ENCODE assay signal across 1 cellular context in genomic region chr6:26537160-26537845, GRCh38.
A peak's percentile ranks its signal among the peaks of the same experiment; 100 is the strongest.
TF ChIP-seq lines count a peak whose summit lies in the region.

No MANE protein-coding gene starts in this region.

TF ChIP-seq in K562, 482 proteins besides CTCF, POLR2A, EP300 and RAD21 (continued from another document and continues in another):
- TF ChIP-seq HSF4 (CRISPR knock-in tag; IDR thresholded peaks at IDR 0.05; ENCODE audit: borderline replicate concordance): no peak
- TF ChIP-seq NR0B1 (IDR thresholded peaks at IDR 0.05; ENCODE audit: partially characterized antibody): no peak
- TF ChIP-seq TOE1 (IDR thresholded peaks at IDR 0.05; ENCODE audit: borderline replicate concordance): peak; percentile 78; the same call in 1 of the 2 replicates
- no peak for TF ChIP-seq TOE1 (CRISPR knock-in tag; IDR thresholded peaks at IDR 0.05; ENCODE audit: borderline replicate concordance, low read depth)
- TF ChIP-seq TEAD4 (IDR thresholded peaks at IDR 0.05; ENCODE audit: low read length): peak; percentile 88
- TF ChIP-seq TEAD4 (CRISPR knock-in tag; IDR thresholded peaks at IDR 0.05; ENCODE audit: borderline replicate concordance): no peak
- peak; percentile 63 for TF ChIP-seq MYNN (IDR thresholded peaks at IDR 0.05)
- no peak for TF ChIP-seq MYNN (CRISPR knock-in tag; IDR thresholded peaks at IDR 0.05)
- peak; percentile 52; the same call in 1 of the 2 replicates for TF ChIP-seq ZBTB43 (CRISPR knock-in tag; IDR thresholded peaks at IDR 0.05)
- no peak for TF ChIP-seq ZNF699 (CRISPR knock-in tag; IDR thresholded peaks at IDR 0.05; ENCODE audit: insufficient replicate concordance)
- no peak for TF ChIP-seq PCBP2 (IDR thresholded peaks at IDR 0.05; ENCODE audit: low read depth, low read length, poor library complexity, severe bottlenecking)
- no peak for TF ChIP-seq HEY1 (CRISPR knock-in tag; IDR thresholded peaks at IDR 0.05; ENCODE audit: borderline replicate concordance)
- TF ChIP-seq SRF (CRISPR knock-in tag; IDR thresholded peaks at IDR 0.05): peak in 1 of 2 experiments; percentile 70; a peak in 2 of 4 replicates
- peak; percentile 9 for TF ChIP-seq CCNT2 (IDR thresholded peaks at IDR 0.05; ENCODE audit: borderline replicate concordance, extremely low read depth, insufficient read length, low read depth, low read length)
- no peak for TF ChIP-seq ZNF408 (CRISPR knock-in tag; IDR thresholded peaks at IDR 0.05; ENCODE audit: low read depth)
- peak; percentile 4; the same call in 1 of the 2 replicates for TF ChIP-seq ARID2 (IDR thresholded peaks at IDR 0.05)
- TF ChIP-seq RBFOX2 (IDR thresholded peaks at IDR 0.05; ENCODE audit: low read depth, low read length): peak; percentile 67
- no peak for TF ChIP-seq MED1 (CRISPR knock-in tag; IDR thresholded peaks at IDR 0.05; ENCODE audit: borderline replicate concordance)
- TF ChIP-seq ZEB2 (IDR thresholded peaks at IDR 0.05): peak; percentile 89
- peak; percentile 89 for TF ChIP-seq MAX (CRISPR knock-in tag; IDR thresholded peaks at IDR 0.05)
- TF ChIP-seq, protein P1, sequence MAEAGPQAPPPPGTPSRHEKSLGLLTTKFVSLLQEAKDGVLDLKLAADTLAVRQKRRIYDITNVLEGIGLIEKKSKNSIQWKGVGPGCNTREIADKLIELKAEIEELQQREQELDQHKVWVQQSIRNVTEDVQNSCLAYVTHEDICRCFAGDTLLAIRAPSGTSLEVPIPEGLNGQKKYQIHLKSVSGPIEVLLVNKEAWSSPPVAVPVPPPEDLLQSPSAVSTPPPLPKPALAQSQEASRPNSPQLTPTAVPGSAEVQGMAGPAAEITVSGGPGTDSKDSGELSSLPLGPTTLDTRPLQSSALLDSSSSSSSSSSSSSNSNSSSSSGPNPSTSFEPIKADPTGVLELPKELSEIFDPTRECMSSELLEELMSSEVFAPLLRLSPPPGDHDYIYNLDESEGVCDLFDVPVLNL (CRISPR knock-in tag; IDR thresholded peaks at IDR 0.05; ENCODE audit: low read depth): no peak
- no peak for TF ChIP-seq HBP1 (CRISPR knock-in tag; IDR thresholded peaks at IDR 0.05)
- TF ChIP-seq RBM25 (IDR thresholded peaks at IDR 0.05; ENCODE audit: low read depth, low read length, severe bottlenecking): no peak
- no peak for TF ChIP-seq ZNF124 (CRISPR knock-in tag; IDR thresholded peaks at IDR 0.05)
- TF ChIP-seq NBN (IDR thresholded peaks at IDR 0.05; ENCODE audit: low read depth): peak; percentile 91
- TF ChIP-seq, protein P2, sequence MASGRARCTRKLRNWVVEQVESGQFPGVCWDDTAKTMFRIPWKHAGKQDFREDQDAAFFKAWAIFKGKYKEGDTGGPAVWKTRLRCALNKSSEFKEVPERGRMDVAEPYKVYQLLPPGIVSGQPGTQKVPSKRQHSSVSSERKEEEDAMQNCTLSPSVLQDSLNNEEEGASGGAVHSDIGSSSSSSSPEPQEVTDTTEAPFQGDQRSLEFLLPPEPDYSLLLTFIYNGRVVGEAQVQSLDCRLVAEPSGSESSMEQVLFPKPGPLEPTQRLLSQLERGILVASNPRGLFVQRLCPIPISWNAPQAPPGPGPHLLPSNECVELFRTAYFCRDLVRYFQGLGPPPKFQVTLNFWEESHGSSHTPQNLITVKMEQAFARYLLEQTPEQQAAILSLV (tag; IDR thresholded peaks at IDR 0.05): 0 out of 2 replicates have a peak, but pooled peaks have one; percentile 73
- peak; percentile 32 to 83 for TF ChIP-seq MAZ (CRISPR knock-in tag; conservative IDR thresholded peaks at IDR 0.05 in 1 of 2, IDR thresholded peaks at IDR 0.05 in 1 of 2)
- no peak for TF ChIP-seq ARID4B (CRISPR knock-in tag; IDR thresholded peaks at IDR 0.05)
- TF ChIP-seq L3MBTL2 (IDR thresholded peaks at IDR 0.05): peak; percentile 83
- no peak for TF ChIP-seq TSHZ1 (CRISPR knock-in tag; IDR thresholded peaks at IDR 0.05)
- no peak for TF ChIP-seq ZNF3 (CRISPR knock-in tag; IDR thresholded peaks at IDR 0.05)
- no peak for TF ChIP-seq ZNF75A (CRISPR knock-in tag; IDR thresholded peaks at IDR 0.05)
- peak; percentile 87 for TF ChIP-seq HMBOX1 (IDR thresholded peaks at IDR 0.05)
- TF ChIP-seq CREM (IDR thresholded peaks at IDR 0.05; ENCODE audit: low read depth): peak; percentile 92
- TF ChIP-seq POLR2B (IDR thresholded peaks at IDR 0.05; ENCODE audit: low read depth, partially characterized antibody): no peak
- no peak for TF ChIP-seq OTX1 (CRISPR knock-in tag; IDR thresholded peaks at IDR 0.05)
- no peak for TF ChIP-seq RBM34 (IDR thresholded peaks at IDR 0.05; ENCODE audit: borderline replicate concordance, insufficient read depth, low read length)
- peak; percentile 49; the same call in 1 of the 2 replicates for TF ChIP-seq GMEB1 (CRISPR knock-in tag; IDR thresholded peaks at IDR 0.05)
- TF ChIP-seq RAD51 (IDR thresholded peaks at IDR 0.05; ENCODE audit: borderline replicate concordance, low read depth): peak; percentile 89
- 0 out of 2 replicates have a peak, but pooled peaks have one; percentile 19 for TF ChIP-seq ZNF707 (CRISPR knock-in tag; conservative IDR thresholded peaks at IDR 0.05)
- TF ChIP-seq, protein P3, sequence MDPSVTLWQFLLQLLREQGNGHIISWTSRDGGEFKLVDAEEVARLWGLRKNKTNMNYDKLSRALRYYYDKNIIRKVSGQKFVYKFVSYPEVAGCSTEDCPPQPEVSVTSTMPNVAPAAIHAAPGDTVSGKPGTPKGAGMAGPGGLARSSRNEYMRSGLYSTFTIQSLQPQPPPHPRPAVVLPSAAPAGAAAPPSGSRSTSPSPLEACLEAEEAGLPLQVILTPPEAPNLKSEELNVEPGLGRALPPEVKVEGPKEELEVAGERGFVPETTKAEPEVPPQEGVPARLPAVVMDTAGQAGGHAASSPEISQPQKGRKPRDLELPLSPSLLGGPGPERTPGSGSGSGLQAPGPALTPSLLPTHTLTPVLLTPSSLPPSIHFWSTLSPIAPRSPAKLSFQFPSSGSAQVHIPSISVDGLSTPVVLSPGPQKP (CRISPR knock-in tag; IDR thresholded peaks at IDR 0.05): no peak
- TF ChIP-seq SNIP1 (IDR thresholded peaks at IDR 0.05; ENCODE audit: low read depth): no peak
- TF ChIP-seq CBFB (CRISPR knock-in tag; IDR thresholded peaks at IDR 0.05): no peak
